ENCODE assay signal across 16 cellular contexts in the genomic region with DNA sequence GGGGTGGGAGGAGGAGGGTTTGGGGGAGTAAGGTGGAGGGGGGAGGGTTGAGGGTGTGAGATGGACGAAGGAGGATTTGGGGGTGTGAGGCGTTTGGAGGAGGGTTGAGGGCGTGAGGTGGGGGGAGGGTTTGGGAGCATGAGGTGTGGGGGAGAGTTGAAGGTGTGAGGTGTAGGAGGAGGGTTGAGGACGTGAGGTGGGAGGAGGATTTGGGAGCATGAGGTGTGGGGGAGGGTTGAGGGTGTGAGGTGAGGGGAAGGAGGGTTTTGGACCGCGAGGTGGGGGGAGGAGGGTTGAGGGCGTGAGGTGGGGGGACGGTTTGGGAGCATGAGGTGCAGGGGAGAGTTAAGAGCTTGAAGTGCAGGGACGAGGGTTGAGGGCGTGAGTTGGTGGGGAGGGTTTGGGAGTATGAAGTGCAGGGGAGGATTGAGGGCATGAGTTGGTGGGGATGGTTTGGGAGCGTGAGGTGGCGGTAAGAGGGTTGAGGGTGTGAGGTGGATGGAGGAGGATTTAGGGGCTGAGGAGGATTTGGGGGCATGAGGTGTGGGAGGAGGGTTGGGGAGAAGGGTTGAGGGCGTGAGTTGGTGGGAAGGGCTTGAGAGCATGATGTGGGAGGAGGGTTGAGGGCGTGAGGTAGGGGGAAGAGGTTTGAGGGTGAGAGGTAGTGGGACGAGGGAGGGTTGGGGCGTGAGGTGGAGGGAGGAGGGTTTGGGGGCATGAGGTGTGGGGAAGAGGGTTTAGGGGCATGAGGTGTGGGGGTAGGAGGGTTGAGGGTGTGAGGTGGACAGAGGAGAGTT. TPM values are rescaled to one million over a fixed set of nuclear protein-coding genes. Genes with fewer than 3 reads are reported as not detected.
DNase-seq lines count a peak whose midpoint lies in the region; ATAC-seq, FAIRE-seq and TF ChIP-seq lines count a peak whose summit lies in the region.
"Had no signal": no experiment of that assay in that cellular context is flagged by ENCODE, and none has a peak within 500 bp of the region (broad histone marks: within the 10 kb centered on the region; RNA-seq: fewer than 3 reads in every experiment).

No MANE protein-coding gene starts in this region.

- H2AK5ac ChIP-seq in H1 (ENCODE audit: low read depth, low read length), result peak overlapping the region; percentile 78; the same call in 1 of the 2 replicates

- no peak overlapping the region for H2BK15ac ChIP-seq in H1 (ENCODE audit: low read length)

- H3K18ac ChIP-seq in H1 (ENCODE audit: extremely low read depth, low read length), result no peak overlapping the region; the same call in 1 of the 2 replicates

- intact Hi-C loops in Right ventricle myocardium inferior (cut with DNase I) (loop anchor here (5.0 kb wide), 2 partner anchors 35 to 70 kb away; a partner anchor contains a TSS), gastrocnemius medialis (cut with DNase I; ENCODE audit: low total_unique reads) (loop anchor here (2.0 to 10.0 kb wide), 4 partner anchors 33 to 460 kb away; a partner anchor contains a TSS)

- no peak overlapping the region for H3K9ac ChIP-seq in H1 (replicated peaks in 1 of 4; ENCODE audit: extremely low read depth in 1 of 4, low read depth in 3 of 4, low read length in 3 of 4)

- no peaks in the 10 kb centered on the region; the same call in 1 of the 2 replicates for H3K79me1 ChIP-seq in H1 (ENCODE audit: low read depth, low read length)

- H4K8ac ChIP-seq in H1 (ENCODE audit: extremely low read depth, insufficient read depth, low read length), result no peak overlapping the region

- no peak overlapping the region for H3K23ac ChIP-seq in H1 (ENCODE audit: insufficient read length)

- H3K9me3 ChIP-seq in cardiac muscle cell (ENCODE audit: low read depth) (no peaks in the 10 kb centered on the region), H1 (ENCODE audit: insufficient read depth in 2 of 2, low read depth in 1 of 2, low read length in 1 of 2) (no peaks in the 10 kb centered on the region), gastrocnemius medialis (no peaks in the 10 kb centered on the region)
- H3K9me3 ChIP-seq: thoracic aorta had no signal

- no peak overlapping the region for H4K91ac ChIP-seq in H1 (replicated peaks; ENCODE audit: insufficient read length, low read length)

- H3K4me2 ChIP-seq in H1 (ENCODE audit: insufficient read depth in 1 of 2, low read depth in 2 of 2, low read length in 2 of 2), result peak overlapping the region in 1 of 2 experiments; percentile 65; a peak in 1 of 4 replicates

- peak overlapping the region; percentile 89 for H3K4me3 ChIP-seq in cardiac muscle cell
- H3K4me3 ChIP-seq in H1 (ENCODE audit: extremely low read depth in 1 of 4, insufficient read depth in 2 of 4, low read depth in 3 of 4, low read length in 4 of 4), result peak overlapping the region in 1 of 4 experiments; percentile 66; a peak in 2 of 8 replicates
- peak overlapping the region in 2 of 4 donors; percentile 86 to 87 for H3K4me3 ChIP-seq in gastrocnemius medialis

- no peak overlapping the region for H3K14ac ChIP-seq in H1 (ENCODE audit: insufficient read length)

- H2BK5ac ChIP-seq in H1 (ENCODE audit: low read depth, low read length), result no peak overlapping the region

- in situ Hi-C loops in gastrocnemius medialis (cut with MboI; ENCODE audit: low sequenced_read_pairs in 4 of 4), result no loop called here

- H4K20me1 ChIP-seq in H1 (replicated peaks in 1 of 2; ENCODE audit: control insufficient read depth in 1 of 2, insufficient read depth in 2 of 2, low read length in 2 of 2), result peaks cover 0 to 2% of the 10 kb centered on the region in 2 experiments

- no peak overlapping the region for H2AFZ ChIP-seq in H1 (ENCODE audit: low read length)

- no peak overlapping the region for H3K56ac ChIP-seq in H1 (replicated peaks; ENCODE audit: insufficient read length, low read depth, low read length)

- peak overlapping the region; percentile 39; the same call in 1 of the 2 replicates for H2BK12ac ChIP-seq in H1 (ENCODE audit: low read depth, low read length)

- no peak for DNase-seq in cardiac muscle cell (ENCODE audit: low read depth in 1 of 2, low spot score in 1 of 2)
- no peak for DNase-seq in Right ventricle myocardium inferior (ENCODE audit: missing footprints)
- DNase-seq in HTR-8/SVneo (ENCODE audit: insufficient read length, low spot score), result no peak
- no peak for DNase-seq in H1 (ENCODE audit: low read depth in 1 of 2, low spot score in 2 of 2)
- DNase-seq in gastrocnemius medialis, result peak in 1 of 2 donors; percentile 2
- no peak for DNase-seq in AG08396 (ENCODE audit: low spot score)
- no peak for DNase-seq in AG08395 (ENCODE audit: low spot score)
- DNase-seq: activated CD4-positive, alpha-beta T cell treated with anti-CD3 and anti-CD28 coated beads for 48 hours; dermis blood vessel endothelial cell; erythroblast; Karpas-422; NCI-H1092 treated with DMSO at 0.1 percent for 48 hours; NCI-H2029 treated with DMSO at 0.1 percent for 48 hours; stimulated activated CD8-positive, alpha-beta memory T cell treated with anti-CD3 and anti-CD28 coated beads, Interleukin-4, amount 100 ng/mL, for 48 hours had no signal

- CTCF ChIA-PET in H1 (lab: Charles Lee; ENCODE audit: partially characterized antibody), result no interaction called here

- no peaks in the 10 kb centered on the region for H3K36me3 ChIP-seq in cardiac muscle cell
- no peaks in the 10 kb centered on the region for H3K36me3 ChIP-seq in H1 (ENCODE audit: control insufficient read depth in 2 of 4, insufficient read depth in 4 of 4, low read length in 3 of 4)
- H3K36me3 ChIP-seq in gastrocnemius medialis, result no peaks in the 10 kb centered on the region
- H3K36me3 ChIP-seq: thoracic aorta had no signal

- H3K79me2 ChIP-seq in H1 (ENCODE audit: control insufficient read depth in 1 of 2, insufficient read depth in 2 of 2, low read length in 2 of 2), result peaks cover 0 to 4% of the 10 kb centered on the region in 2 experiments; a peak in 1 of 4 replicates

- TF ChIP-seq RAD21 in H1 (IDR thresholded peaks at IDR 0.05 in 1 of 2, conservative IDR thresholded peaks at IDR 0.05 in 1 of 2; ENCODE audit: low read depth in 2 of 2, low read length in 2 of 2), result no peak

- H2BK120ac ChIP-seq in H1 (replicated peaks; ENCODE audit: low read depth, low read length), result no peak overlapping the region

- no peak for TF ChIP-seq EP300 in H1 (IDR thresholded peaks at IDR 0.05; ENCODE audit: borderline replicate concordance in 1 of 2, low read depth in 2 of 2, low read length in 2 of 2)

- POLR2A ChIA-PET in H1 (lab: Charles Lee; ENCODE audit: partially characterized antibody), result no interaction called here

- no peak for TF ChIP-seq CTCF in cardiac muscle cell (IDR thresholded peaks at IDR 0.05; ENCODE audit: low read depth, low read length)
- no peak for TF ChIP-seq CTCF in H1 (IDR thresholded peaks at IDR 0.05; ENCODE audit: control extremely low read depth in 1 of 3, insufficient read depth in 1 of 3, low read depth in 1 of 3, low read length in 3 of 3)
- TF ChIP-seq CTCF in gastrocnemius medialis (IDR thresholded peaks at IDR 0.05 in 4 of 5, conservative IDR thresholded peaks at IDR 0.05 in 1 of 5), result no peak

- no peaks in the 10 kb centered on the region for H3K27me3 ChIP-seq in cardiac muscle cell
- peaks cover 0 to 13% (median 10%) of the 10 kb centered on the region in 4 experiments; a peak in 5 of 7 replicates for H3K27me3 ChIP-seq in H1 (replicated peaks in 1 of 4; ENCODE audit: control insufficient read depth in 3 of 4, extremely low read depth in 1 of 4, insufficient read depth in 3 of 4, low read length in 3 of 4)
- no peaks in the 10 kb centered on the region for H3K27me3 ChIP-seq in gastrocnemius medialis

- 98 to 100% methylated on average over 1 to 14 of the region's 16 CpGs for WGBS in H1 (ENCODE audit: extremely low coverage in 1 of 2, insufficient coverage in 1 of 2, insufficient read length in 1 of 2, insufficient replicate concordance in 2 of 2, low coverage in 1 of 2, low lambda C conversion rate in 2 of 2, missing lambda C conversion rate in 1 of 2), 2 experiments

- FAIRE-seq in HTR-8/SVneo (lab: Jason Lieb, UNC) (peak; percentile 44), H1 (lab: Jason Lieb, UNC) (no peak)

- H3K4me1 ChIP-seq in cardiac muscle cell (ENCODE audit: low read depth), result peaks cover 49% of the 10 kb centered on the region
- H3K4me1 ChIP-seq in H1 (replicated peaks in 1 of 4; ENCODE audit: control insufficient read depth in 3 of 4, insufficient read depth in 4 of 4, low read length in 3 of 4), result peaks cover 0 to 15% (median 3%) of the 10 kb centered on the region in 4 experiments; a peak in 2 of 7 replicates
- peaks cover 21 to 28% of the 10 kb centered on the region in 2 donors for H3K4me1 ChIP-seq in gastrocnemius medialis

- no peak overlapping the region for H3K4ac ChIP-seq in H1 (replicated peaks; ENCODE audit: insufficient read length, low read depth, low read length)

- peaks cover 15% of the 10 kb centered on the region for H3K23me2 ChIP-seq in H1 (ENCODE audit: low read depth, low read length)

- no peak overlapping the region for H3K27ac ChIP-seq in cardiac muscle cell
- no peak overlapping the region for H3K27ac ChIP-seq in H1 (ENCODE audit: low read depth, low read length)
- peak overlapping the region; percentile 20 to 95 (median 92) for H3K27ac ChIP-seq in gastrocnemius medialis

- TF ChIP-seq POLR2A in H1 (IDR thresholded peaks at IDR 0.05; ENCODE audit: control extremely low read depth in 1 of 2, low read depth in 2 of 2, low read length in 2 of 2) (no peak), gastrocnemius medialis (IDR thresholded peaks at IDR 0.05) (no peak)

- ATAC-seq in Right ventricle myocardium inferior (no peak), gastrocnemius medialis (no peak), HG03469 (IDR thresholded peaks at IDR 0.05; ENCODE audit: unreplicated experiment) (no peak)

- H4K5ac ChIP-seq in H1 (ENCODE audit: insufficient read length, low read depth, low read length), result no peak overlapping the region

- H2BK20ac ChIP-seq in H1 (ENCODE audit: low read length), result no peak overlapping the region

TF ChIP-seq in H1, 55 proteins besides CTCF, POLR2A, EP300 and RAD21 (continues in another document):
- TF ChIP-seq HDAC2 (IDR thresholded peaks at IDR 0.05; ENCODE audit: borderline replicate concordance in 1 of 2, low read depth in 2 of 2, low read length in 2 of 2) (no peak), POLR2AphosphoS5 (IDR thresholded peaks at IDR 0.05; ENCODE audit: low read depth, low read length) (no peak), SAP30 (IDR thresholded peaks at IDR 0.05; ENCODE audit: insufficient read depth, insufficient replicate concordance, low read length) (no peak)

RNA-seq across cellular contexts. Expression of a gene that starts 1.2 kb away (rescaled TPM):
- total RNA-seq in cardiac muscle cell, result 113 and 121 TPM in 2 replicates
- 210 and 353 TPM in 2 replicates for polyA plus RNA-seq in cardiac muscle cell
- 191 TPM for total RNA-seq in Right ventricle myocardium inferior
- total RNA-seq in H1 (2021; fragmentation: NEBNext Ultra II Directional; extraction: Animal tissue kit (Norgen Biotek cat#: 25700)), result 39.1 and 48.9 TPM in 2 replicates
- polyA plus RNA-seq in H1 (2011; rRNA removed), result 9.9 and 13.4 TPM in 2 replicates
- polyA plus RNA-seq in H1 (2011; cell fraction: cytosol; rRNA removed), result 22.4 TPM
- 11.0 TPM for polyA plus RNA-seq in H1 (2011; cell fraction: nucleus; rRNA removed)
- 21.1 to 24.9 TPM (median 21.3 TPM) in 4 replicates for polyA plus RNA-seq in H1 (2012, experiment 1 of 2)
- polyA plus RNA-seq in H1 (2012, experiment 2 of 2), result 4.8 TPM
- polyA plus RNA-seq in H1 (2013, experiment 1 of 2), result 27.1 TPM
- polyA plus RNA-seq in H1 (2013, experiment 2 of 2), result 26.7 TPM
- polyA minus RNA-seq in H1 (2011; rRNA and poly(A)+ RNA removed), result 12.7 and 16.1 TPM in 2 replicates
- polyA minus RNA-seq in H1 (2011; cell fraction: cytosol; rRNA and poly(A)+ RNA removed), result 8.7 TPM
- polyA minus RNA-seq in H1 (2011; cell fraction: nucleus; rRNA and poly(A)+ RNA removed), result 12.5 TPM
- total RNA-seq in gastrocnemius medialis, result 10 to 100 TPM; 18.4 to 40.8 (median 24.0) TPM

Comparison
In these comparisons a context has a peak if more than half of its experiments do, and no peak if none do; other contexts are left out.
1. H3K27ac ChIP-seq: peak in gastrocnemius medialis (4 of 4); none in cardiac muscle cell (single experiment) and H1 (single experiment).